In genomic region chr1:43885311-43885801, GRCh38 we compare ENCODE assay signal across 1 cellular context.
TF ChIP-seq lines count a peak whose summit lies in the region.

No MANE protein-coding gene starts in this region.

TF ChIP-seq in K562, 482 proteins besides CTCF, POLR2A, EP300 and RAD21 (continued from another document):
- TF ChIP-seq ZNF507 (tag; conservative IDR thresholded peaks at IDR 0.05) (no peak), ARID1B (IDR thresholded peaks at IDR 0.05) (no peak), BHLHE40 (IDR thresholded peaks at IDR 0.05; ENCODE audit: low read length) (peak; percentile 65), GTF3C2 (IDR thresholded peaks at IDR 0.05; ENCODE audit: borderline replicate concordance, extremely low read depth, insufficient read length) (no peak), ZBTB33 (CRISPR knock-in tag; IDR thresholded peaks at IDR 0.05) (peak; percentile 76), ZBTB2 (IDR thresholded peaks at IDR 0.05) (no peak), IFI16 (CRISPR knock-in tag; IDR thresholded peaks at IDR 0.05) (no peak)
- TF ChIP-seq, protein P1, sequence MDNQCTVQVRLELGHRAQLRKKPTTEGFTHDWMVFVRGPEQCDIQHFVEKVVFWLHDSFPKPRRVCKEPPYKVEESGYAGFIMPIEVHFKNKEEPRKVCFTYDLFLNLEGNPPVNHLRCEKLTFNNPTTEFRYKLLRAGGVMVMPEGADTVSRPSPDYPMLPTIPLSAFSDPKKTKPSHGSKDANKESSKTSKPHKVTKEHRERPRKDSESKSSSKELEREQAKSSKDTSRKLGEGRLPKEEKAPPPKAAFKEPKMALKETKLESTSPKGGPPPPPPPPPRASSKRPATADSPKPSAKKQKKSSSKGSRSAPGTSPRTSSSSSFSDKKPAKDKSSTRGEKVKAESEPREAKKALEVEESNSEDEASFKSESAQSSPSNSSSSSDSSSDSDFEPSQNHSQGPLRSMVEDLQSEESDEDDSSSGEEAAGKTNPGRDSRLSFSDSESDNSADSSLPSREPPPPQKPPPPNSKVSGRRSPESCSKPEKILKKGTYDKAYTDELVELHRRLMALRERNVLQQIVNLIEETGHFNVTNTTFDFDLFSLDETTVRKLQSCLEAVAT (IDR thresholded peaks at IDR 0.05) = no peak
